1 cellular context compared by ENCODE assay signal in the genomic region with DNA sequence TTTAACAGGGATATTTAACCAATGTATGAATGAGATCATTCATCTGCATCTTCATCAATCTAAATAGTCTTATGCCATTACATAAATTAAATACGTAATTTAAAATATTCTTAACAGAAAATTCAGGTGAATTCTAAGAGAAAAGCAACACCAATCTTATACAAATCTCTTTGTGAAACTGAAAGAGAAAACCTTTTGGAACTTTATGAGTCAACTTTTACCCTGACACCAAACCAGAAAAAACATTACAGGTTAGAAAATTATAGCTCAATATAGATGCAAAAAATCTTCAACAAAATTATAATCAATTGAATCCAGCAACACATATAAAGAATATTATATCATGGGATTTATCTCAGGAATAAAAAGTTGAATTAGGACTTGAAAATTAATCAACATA.
A peak's percentile ranks its signal among the peaks of the same experiment; 100 is the strongest.
TF ChIP-seq lines count a peak whose summit lies in the region.

No MANE protein-coding gene starts in this region.

TF ChIP-seq in GM12878, 131 proteins besides CTCF, POLR2A, EP300 and RAD21 (continued from another document):
- TF ChIP-seq, protein P1, sequence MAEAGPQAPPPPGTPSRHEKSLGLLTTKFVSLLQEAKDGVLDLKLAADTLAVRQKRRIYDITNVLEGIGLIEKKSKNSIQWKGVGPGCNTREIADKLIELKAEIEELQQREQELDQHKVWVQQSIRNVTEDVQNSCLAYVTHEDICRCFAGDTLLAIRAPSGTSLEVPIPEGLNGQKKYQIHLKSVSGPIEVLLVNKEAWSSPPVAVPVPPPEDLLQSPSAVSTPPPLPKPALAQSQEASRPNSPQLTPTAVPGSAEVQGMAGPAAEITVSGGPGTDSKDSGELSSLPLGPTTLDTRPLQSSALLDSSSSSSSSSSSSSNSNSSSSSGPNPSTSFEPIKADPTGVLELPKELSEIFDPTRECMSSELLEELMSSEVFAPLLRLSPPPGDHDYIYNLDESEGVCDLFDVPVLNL (IDR thresholded peaks at IDR 0.05; ENCODE audit: low read depth, low read length), result no peak
- TF ChIP-seq BCL11A (IDR thresholded peaks at IDR 0.05; ENCODE audit: low read depth, low read length) (no peak), HDAC2 (IDR thresholded peaks at IDR 0.05) (no peak), STAT3 (IDR thresholded peaks at IDR 0.05; ENCODE audit: low read depth, low read length) (no peak), TCF7 (IDR thresholded peaks at IDR 0.05; ENCODE audit: borderline replicate concordance) (no peak), RB1 (IDR thresholded peaks at IDR 0.05; ENCODE audit: borderline replicate concordance) (no peak), MTA3 (IDR thresholded peaks at IDR 0.05; ENCODE audit: borderline replicate concordance, low read length) (no peak), LARP7 (IDR thresholded peaks at IDR 0.05) (no peak), NFIC (IDR thresholded peaks at IDR 0.05; ENCODE audit: low read depth, low read length) (0 out of 2 replicates have a peak, but pooled peaks have one; percentile 38), EGR1 (IDR thresholded peaks at IDR 0.05; ENCODE audit: borderline replicate concordance in 1 of 2, low read depth in 2 of 2, low read length in 2 of 2) (no peak), CREM (IDR thresholded peaks at IDR 0.05; ENCODE audit: low read depth) (no peak), GABPA (IDR thresholded peaks at IDR 0.05; ENCODE audit: low read depth) (no peak), CBX5 (IDR thresholded peaks at IDR 0.05; ENCODE audit: low read depth) (no peak), JUNB (IDR thresholded peaks at IDR 0.05) (peak; percentile 73), TARDBP (IDR thresholded peaks at IDR 0.05; ENCODE audit: borderline replicate concordance) (no peak)
- TF ChIP-seq, protein P2, sequence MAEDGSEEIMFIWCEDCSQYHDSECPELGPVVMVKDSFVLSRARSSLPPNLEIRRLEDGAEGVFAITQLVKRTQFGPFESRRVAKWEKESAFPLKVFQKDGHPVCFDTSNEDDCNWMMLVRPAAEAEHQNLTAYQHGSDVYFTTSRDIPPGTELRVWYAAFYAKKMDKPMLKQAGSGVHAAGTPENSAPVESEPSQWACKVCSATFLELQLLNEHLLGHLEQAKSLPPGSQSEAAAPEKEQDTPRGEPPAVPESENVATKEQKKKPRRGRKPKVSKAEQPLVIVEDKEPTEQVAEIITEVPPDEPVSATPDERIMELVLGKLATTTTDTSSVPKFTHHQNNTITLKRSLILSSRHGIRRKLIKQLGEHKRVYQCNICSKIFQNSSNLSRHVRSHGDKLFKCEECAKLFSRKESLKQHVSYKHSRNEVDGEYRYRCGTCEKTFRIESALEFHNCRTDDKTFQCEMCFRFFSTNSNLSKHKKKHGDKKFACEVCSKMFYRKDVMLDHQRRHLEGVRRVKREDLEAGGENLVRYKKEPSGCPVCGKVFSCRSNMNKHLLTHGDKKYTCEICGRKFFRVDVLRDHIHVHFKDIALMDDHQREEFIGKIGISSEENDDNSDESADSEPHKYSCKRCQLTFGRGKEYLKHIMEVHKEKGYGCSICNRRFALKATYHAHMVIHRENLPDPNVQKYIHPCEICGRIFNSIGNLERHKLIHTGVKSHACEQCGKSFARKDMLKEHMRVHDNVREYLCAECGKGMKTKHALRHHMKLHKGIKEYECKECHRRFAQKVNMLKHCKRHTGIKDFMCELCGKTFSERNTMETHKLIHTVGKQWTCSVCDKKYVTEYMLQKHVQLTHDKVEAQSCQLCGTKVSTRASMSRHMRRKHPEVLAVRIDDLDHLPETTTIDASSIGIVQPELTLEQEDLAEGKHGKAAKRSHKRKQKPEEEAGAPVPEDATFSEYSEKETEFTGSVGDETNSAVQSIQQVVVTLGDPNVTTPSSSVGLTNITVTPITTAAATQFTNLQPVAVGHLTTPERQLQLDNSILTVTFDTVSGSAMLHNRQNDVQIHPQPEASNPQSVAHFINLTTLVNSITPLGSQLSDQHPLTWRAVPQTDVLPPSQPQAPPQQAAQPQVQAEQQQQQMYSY (CRISPR knock-in tag; IDR thresholded peaks at IDR 0.05), result no peak
- TF ChIP-seq, protein P3, sequence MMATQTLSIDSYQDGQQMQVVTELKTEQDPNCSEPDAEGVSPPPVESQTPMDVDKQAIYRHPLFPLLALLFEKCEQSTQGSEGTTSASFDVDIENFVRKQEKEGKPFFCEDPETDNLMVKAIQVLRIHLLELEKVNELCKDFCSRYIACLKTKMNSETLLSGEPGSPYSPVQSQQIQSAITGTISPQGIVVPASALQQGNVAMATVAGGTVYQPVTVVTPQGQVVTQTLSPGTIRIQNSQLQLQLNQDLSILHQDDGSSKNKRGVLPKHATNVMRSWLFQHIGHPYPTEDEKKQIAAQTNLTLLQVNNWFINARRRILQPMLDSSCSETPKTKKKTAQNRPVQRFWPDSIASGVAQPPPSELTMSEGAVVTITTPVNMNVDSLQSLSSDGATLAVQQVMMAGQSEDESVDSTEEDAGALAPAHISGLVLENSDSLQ (IDR thresholded peaks at IDR 0.05), result no peak
- TF ChIP-seq, protein P4, sequence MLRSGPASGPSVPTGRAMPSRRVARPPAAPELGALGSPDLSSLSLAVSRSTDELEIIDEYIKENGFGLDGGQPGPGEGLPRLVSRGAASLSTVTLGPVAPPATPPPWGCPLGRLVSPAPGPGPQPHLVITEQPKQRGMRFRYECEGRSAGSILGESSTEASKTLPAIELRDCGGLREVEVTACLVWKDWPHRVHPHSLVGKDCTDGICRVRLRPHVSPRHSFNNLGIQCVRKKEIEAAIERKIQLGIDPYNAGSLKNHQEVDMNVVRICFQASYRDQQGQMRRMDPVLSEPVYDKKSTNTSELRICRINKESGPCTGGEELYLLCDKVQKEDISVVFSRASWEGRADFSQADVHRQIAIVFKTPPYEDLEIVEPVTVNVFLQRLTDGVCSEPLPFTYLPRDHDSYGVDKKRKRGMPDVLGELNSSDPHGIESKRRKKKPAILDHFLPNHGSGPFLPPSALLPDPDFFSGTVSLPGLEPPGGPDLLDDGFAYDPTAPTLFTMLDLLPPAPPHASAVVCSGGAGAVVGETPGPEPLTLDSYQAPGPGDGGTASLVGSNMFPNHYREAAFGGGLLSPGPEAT (IDR thresholded peaks at IDR 0.05; ENCODE audit: low read depth), result 0 out of 2 replicates have a peak, but pooled peaks have one; percentile 21
TF ChIP-seq in GM12878: peak in this region for 4.
